In genomic region chr7:14054125-14054524, GRCh38 we compare ENCODE assay signal across 30 cellular contexts.
"Had no signal": no experiment of that assay in that cellular context is flagged by ENCODE, and none has a peak within 500 bp of the region (broad histone marks: within the 10 kb centered on the region; RNA-seq: fewer than 3 reads in every experiment).

No MANE protein-coding gene starts in this region.

- ATAC-seq: SK-N-SH treated with all-trans-retinoic acid at 6 μM for 48 hours, T-cell had no signal

- H3K27me3 ChIP-seq: MG63, Peyer's patch, SJSA1 had no signal

- H3K36me3 ChIP-seq: MG63, Peyer's patch, SJSA1 had no signal

- H3K27ac Mint-ChIP-seq: T-cell had no signal

- H3K27me3 Mint-ChIP-seq: T-cell had no signal

- H3K4me1 ChIP-seq: Peyer's patch, SJSA1 had no signal

- DNase-seq: Kasumi-1, MG63, NCI-H1048, NCI-H1092 treated with DMSO at 0.1 percent for 48 hours, NCI-H1105 treated with DMSO at 0.1 percent for 48 hours, NCI-H1417, NCI-H1436, NCI-H146, NCI-H1694, NCI-H187, NCI-H1930, NCI-H2029 treated with DMSO at 0.1 percent for 48 hours, NCI-H2081 treated with DMSO at 0.1 percent for 48 hours, NCI-H2107, NCI-H2171, NCI-H226, NCI-H446 treated with DMSO at 0.1 percent for 48 hours, NCI-H510A, NCI-H524, NCI-H526, NCI-H69, NCI-H748 treated with DMSO at 0.1 percent for 48 hours, NCI-H82, Peyer's patch, Right ventricle myocardium superior, RPMI8226, SHP77 treated with DMSO at 0.1 percent for 48 hours, T-cell had no signal

- H3K9me3 ChIP-seq: MG63, Peyer's patch, SJSA1 had no signal

- H3K4me1 Mint-ChIP-seq: T-cell had no signal

- H3K4me3 ChIP-seq: MG63, Peyer's patch, SJSA1 had no signal

- H3K36me3 Mint-ChIP-seq: T-cell had no signal

- H3K27ac ChIP-seq: Peyer's patch, SJSA1 had no signal

- H3K4me3 Mint-ChIP-seq: T-cell had no signal
